ENCODE assay signal across 8 cellular contexts in the genomic region with DNA sequence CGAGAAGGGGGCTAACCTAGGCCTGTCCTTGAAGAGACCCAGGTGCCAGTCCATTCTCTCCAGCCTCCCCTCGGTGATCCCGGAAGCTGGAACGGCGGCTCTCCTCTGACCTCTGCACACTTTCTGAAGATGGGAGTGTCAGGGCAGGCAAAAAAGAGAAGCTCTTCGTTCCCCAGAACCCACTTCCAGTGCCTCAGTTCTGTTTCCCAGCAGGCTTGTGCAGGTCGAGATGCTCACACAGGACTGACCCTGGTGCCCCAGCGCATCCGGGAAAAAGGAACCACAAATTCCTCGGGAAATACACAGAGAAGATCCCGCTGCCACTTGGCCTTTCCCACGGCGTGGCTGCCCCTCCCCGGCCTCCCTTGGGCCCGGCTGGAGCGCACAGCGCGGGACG. TPM values are rescaled to one million over a fixed set of nuclear protein-coding genes. Genes with fewer than 3 reads are reported as not detected.
DNase-seq lines count a peak whose midpoint lies in the region; ATAC-seq and TF ChIP-seq lines count a peak whose summit lies in the region.

No MANE protein-coding gene starts in this region.

- H3K4me1 ChIP-seq in cardiac muscle cell (ENCODE audit: low read depth) (no peaks in the 10 kb centered on the region), gastrocnemius medialis (peaks cover 13 to 21% of the 10 kb centered on the region in 2 donors)

- H3K9me3 ChIP-seq in cardiac muscle cell (ENCODE audit: low read depth) (no peaks in the 10 kb centered on the region), gastrocnemius medialis (no peaks in the 10 kb centered on the region)

- H3K36me3 ChIP-seq in cardiac muscle cell = no peaks in the 10 kb centered on the region
- no peaks in the 10 kb centered on the region for H3K36me3 ChIP-seq in gastrocnemius medialis

- peak; percentile 13 to 31 for ATAC-seq in gastrocnemius medialis

- H3K4me3 ChIP-seq in cardiac muscle cell (peak overlapping the region; percentile 67), gastrocnemius medialis (peak overlapping the region; percentile 71 to 87 (median 75))

- DNase-seq in DMS53 (lab: John Stamatoyannopoulos, UW) (peak; percentile 29), DMS53 treated with DMSO at 0.1 percent for 48 hours (lab: John Stamatoyannopoulos, UW; ENCODE audit: unreplicated experiment) (no peak), cardiac muscle cell (ENCODE audit: low read depth in 1 of 2, low spot score in 1 of 2) (no peak), gastrocnemius medialis (no peak), NCI-H2107 treated with DMSO at 0.1 percent for 48 hours (lab: John Stamatoyannopoulos, UW; ENCODE audit: unreplicated experiment) (no peak), germinal center (ENCODE audit: low spot score) (no peak), GM19238 (ENCODE audit: insufficient read length, low spot score) (no peak)

- TF ChIP-seq CTCF in VCaP (conservative IDR thresholded peaks at IDR 0.05) = no peak
- no peak for TF ChIP-seq CTCF in cardiac muscle cell (IDR thresholded peaks at IDR 0.05; ENCODE audit: low read depth, low read length)
- no peak for TF ChIP-seq CTCF in gastrocnemius medialis (IDR thresholded peaks at IDR 0.05 in 4 of 5, conservative IDR thresholded peaks at IDR 0.05 in 1 of 5)

- intact Hi-C loops in gastrocnemius medialis (cut with DNase I; ENCODE audit: low total_unique reads) = loop anchor here (1.0 kb wide), 1 partner anchor 13 kb away; a partner anchor contains a TSS

- H3K27me3 ChIP-seq in cardiac muscle cell (no peaks in the 10 kb centered on the region), gastrocnemius medialis (no peaks in the 10 kb centered on the region)

- in situ Hi-C loops in gastrocnemius medialis (cut with MboI; ENCODE audit: low sequenced_read_pairs in 4 of 4) = loop anchor here in 1 of 4 donors (25.0 kb wide), 1 partner anchor 732 kb away; a partner anchor contains a TSS

- TF ChIP-seq POLR2A in gastrocnemius medialis (IDR thresholded peaks at IDR 0.05) = no peak

- H3K27ac ChIP-seq in VCaP (peak overlapping the region; percentile 83), cardiac muscle cell (no peak overlapping the region), gastrocnemius medialis (peak overlapping the region; percentile 75 to 88 (median 86))

RNA-seq across cellular contexts. Expression of a gene that starts 0.7 kb away (rescaled TPM):
- total RNA-seq in cardiac muscle cell (16.7 and 36.3 TPM in 2 replicates), gastrocnemius medialis (10 to 100 TPM in 1 of 4 donors, 1 to 10 TPM in 3; 3.0 to 15.2 (median 7.0) TPM)
- polyA plus RNA-seq in cardiac muscle cell = 27.6 and 39.1 TPM in 2 replicates

RNA-seq across cellular contexts. Expression of a gene that starts 12.5 kb away (rescaled TPM):
- total RNA-seq in cardiac muscle cell = 91.5 and 92.4 TPM in 2 replicates
- 65.2 and 90.1 TPM in 2 replicates for polyA plus RNA-seq in cardiac muscle cell
- 100 to 1,000 TPM; 114 to 179 (median 149) TPM for total RNA-seq in gastrocnemius medialis
